In genomic region chr1:24743404-24744211, GRCh38 we compare ENCODE assay signal across 8 cellular contexts. TPM values are rescaled to one million over a fixed set of nuclear protein-coding genes. Genes with fewer than 3 reads are reported as not detected.
DNase-seq lines count a peak whose midpoint lies in the region; ATAC-seq and TF ChIP-seq lines count a peak whose summit lies in the region.

No MANE protein-coding gene starts in this region.

- no peak overlapping the region for H3K4me3 ChIP-seq in BLaER1 treated with 17β-estradiol and CSF1 and Interleukin-3, amounts not matched to agents 10 nM and 100 nM
- H3K4me3 ChIP-seq in astrocyte of the spinal cord (ENCODE audit: low read depth, low read length) = no peak overlapping the region
- H3K4me3 ChIP-seq in lower lobe of right lung = no peak overlapping the region

- no peaks in the 10 kb centered on the region for H3K36me3 ChIP-seq in BLaER1 treated with 17β-estradiol and CSF1 and Interleukin-3, amounts not matched to agents 10 nM and 100 nM
- no peaks in the 10 kb centered on the region for H3K36me3 ChIP-seq in lower lobe of right lung

- H3K9me3 ChIP-seq in BLaER1 treated with 17β-estradiol and CSF1 and Interleukin-3, amounts not matched to agents 10 nM and 100 nM (replicated peaks in 1 of 11) = no peaks in the 10 kb centered on the region
- no peaks in the 10 kb centered on the region for H3K9me3 ChIP-seq in lower lobe of right lung

- peak; percentile 42 for DNase-seq in astrocyte of the spinal cord (ENCODE audit: low read depth, low spot score)
- DNase-seq in lower lobe of right lung = no peak
- no peak for DNase-seq in GM10266 (ENCODE audit: extremely low spot score)

- peaks cover 11 to 26% (median 21%) of the 10 kb centered on the region in 11 experiments; a peak in 21 of 22 replicates for H4K20me1 ChIP-seq in BLaER1 treated with 17β-estradiol and CSF1 and Interleukin-3, amounts not matched to agents 10 nM and 100 nM

- peak overlapping the region in 3 of 11 experiments; percentile 15 to 36 (median 26); a peak in 3 of 22 replicates for H3K9ac ChIP-seq in BLaER1 treated with 17β-estradiol and CSF1 and Interleukin-3, amounts not matched to agents 10 nM and 100 nM

- no peaks in the 10 kb centered on the region for H3K27me3 ChIP-seq in BLaER1 treated with 17β-estradiol and CSF1 and Interleukin-3, amounts not matched to agents 10 nM and 100 nM
- no peaks in the 10 kb centered on the region for H3K27me3 ChIP-seq in lower lobe of right lung (ENCODE audit: low read depth)

- ATAC-seq in HG03342 (IDR thresholded peaks at IDR 0.05; ENCODE audit: unreplicated experiment) (peak; percentile 23), lower lobe of right lung (no peak), HG02678 (IDR thresholded peaks at IDR 0.05; ENCODE audit: unreplicated experiment) (no peak), GM19351 (IDR thresholded peaks at IDR 0.05; ENCODE audit: unreplicated experiment) (no peak), HG03139 (IDR thresholded peaks at IDR 0.05; ENCODE audit: unreplicated experiment) (no peak)

- peak overlapping the region in 6 of 11 experiments; percentile 30 to 72 (median 32); a peak in 6 of 22 replicates for H3K27ac ChIP-seq in BLaER1 treated with 17β-estradiol and CSF1 and Interleukin-3, amounts not matched to agents 10 nM and 100 nM
- H3K27ac ChIP-seq in lower lobe of right lung = peak overlapping the region; percentile 49

- intact Hi-C loops in lower lobe of right lung (cut with DNase I) = no loop called here

- peaks cover 47 to 60% (median 55%) of the 10 kb centered on the region in 10 experiments for H3K4me1 ChIP-seq in BLaER1 treated with 17β-estradiol and CSF1 and Interleukin-3, amounts not matched to agents 10 nM and 100 nM
- peaks cover 35% of the 10 kb centered on the region for H3K4me1 ChIP-seq in lower lobe of right lung

- in situ Hi-C loops in astrocyte of the spinal cord (cut with HindIII; ENCODE audit: low sequenced_read_pairs) = no loop called here

- TF ChIP-seq CTCF in astrocyte of the spinal cord (IDR thresholded peaks at IDR 0.05; ENCODE audit: low read depth, low read length) (no peak), lower lobe of right lung (IDR thresholded peaks at IDR 0.05) (no peak), GM10266 (IDR thresholded peaks at IDR 0.05; ENCODE audit: control insufficient read depth, insufficient read depth, low read depth, missing control alignments) (no peak)

- peak overlapping the region; percentile 47 to 85 (median 71); a peak in 21 of 22 replicates for H3K4me2 ChIP-seq in BLaER1 treated with 17β-estradiol and CSF1 and Interleukin-3, amounts not matched to agents 10 nM and 100 nM

RNA-seq across cellular contexts. Expression of gene CLIC4, which starts 1.6 kb away (rescaled TPM):
- total RNA-seq in lower lobe of right lung = 169 TPM
